Comparison of ENCODE assay signal across 1 cellular context in the genomic region with DNA sequence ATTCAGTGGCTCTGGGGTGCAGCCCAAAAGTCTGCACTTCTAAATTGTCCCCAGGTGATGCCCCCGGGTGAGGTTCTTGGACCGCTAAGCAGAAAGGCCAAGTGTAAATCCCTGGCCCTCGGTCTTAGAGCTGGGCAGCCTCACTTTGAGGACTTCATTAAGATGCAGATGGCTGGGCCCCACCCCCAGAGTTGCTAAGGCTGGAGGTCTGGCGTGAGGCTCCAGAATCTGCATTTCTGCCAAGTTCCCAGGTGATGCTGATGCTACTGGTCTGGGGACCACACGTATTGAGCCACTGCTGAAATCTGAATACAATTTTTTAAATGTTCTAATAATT.
TF ChIP-seq lines count a peak whose summit lies in the region.

No MANE protein-coding gene starts in this region.

TF ChIP-seq in HepG2, 621 proteins besides CTCF, POLR2A, EP300 and RAD21 (continued from another document):
- TF ChIP-seq, protein P1, sequence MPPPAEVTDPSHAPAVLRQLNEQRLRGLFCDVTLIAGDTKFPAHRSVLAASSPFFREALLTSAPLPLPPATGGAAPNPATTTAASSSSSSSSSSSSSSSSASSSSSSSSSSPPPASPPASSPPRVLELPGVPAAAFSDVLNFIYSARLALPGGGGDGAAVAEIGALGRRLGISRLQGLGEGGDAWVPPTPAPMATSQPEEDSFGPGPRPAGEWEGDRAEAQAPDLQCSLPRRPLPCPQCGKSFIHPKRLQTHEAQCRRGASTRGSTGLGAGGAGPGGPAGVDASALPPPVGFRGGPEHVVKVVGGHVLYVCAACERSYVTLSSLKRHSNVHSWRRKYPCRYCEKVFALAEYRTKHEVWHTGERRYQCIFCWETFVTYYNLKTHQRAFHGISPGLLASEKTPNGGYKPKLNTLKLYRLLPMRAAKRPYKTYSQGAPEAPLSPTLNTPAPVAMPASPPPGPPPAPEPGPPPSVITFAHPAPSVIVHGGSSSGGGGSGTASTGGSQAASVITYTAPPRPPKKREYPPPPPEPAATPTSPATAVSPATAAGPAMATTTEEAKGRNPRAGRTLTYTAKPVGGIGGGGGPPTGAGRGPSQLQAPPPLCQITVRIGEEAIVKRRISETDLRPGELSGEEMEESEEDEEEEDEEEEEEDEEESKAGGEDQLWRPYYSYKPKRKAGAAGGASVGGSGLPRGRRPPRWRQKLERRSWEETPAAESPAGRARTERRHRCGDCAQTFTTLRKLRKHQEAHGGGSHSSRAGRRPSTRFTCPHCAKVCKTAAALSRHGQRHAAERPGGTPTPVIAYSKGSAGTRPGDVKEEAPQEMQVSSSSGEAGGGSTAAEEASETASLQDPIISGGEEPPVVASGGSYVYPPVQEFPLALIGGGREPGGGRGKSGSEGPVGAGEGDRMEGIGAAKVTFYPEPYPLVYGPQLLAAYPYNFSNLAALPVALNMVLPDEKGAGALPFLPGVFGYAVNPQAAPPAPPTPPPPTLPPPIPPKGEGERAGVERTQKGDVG (CRISPR knock-in tag; IDR thresholded peaks at IDR 0.05; ENCODE audit: borderline replicate concordance): peak; percentile 81; the same call in 1 of the 2 replicates
- TF ChIP-seq ZNF335 (CRISPR knock-in tag; IDR thresholded peaks at IDR 0.05): no peak
- peak; percentile 33; the same call in 1 of the 2 replicates for TF ChIP-seq ZNF350 (CRISPR knock-in tag; IDR thresholded peaks at IDR 0.05; ENCODE audit: borderline replicate concordance, low read depth)
- no peak for TF ChIP-seq ZNF138 (CRISPR knock-in tag; IDR thresholded peaks at IDR 0.05; ENCODE audit: low read depth)
- TF ChIP-seq MAF1 (CRISPR knock-in tag; IDR thresholded peaks at IDR 0.05; ENCODE audit: borderline replicate concordance): no peak
- TF ChIP-seq NR2F2 (IDR thresholded peaks at IDR 0.05; ENCODE audit: borderline replicate concordance, low read depth): no peak
- no peak for TF ChIP-seq BRD4 (CRISPR knock-in tag; IDR thresholded peaks at IDR 0.05)
- peak; percentile 67 for TF ChIP-seq ZNF501 (CRISPR knock-in tag; IDR thresholded peaks at IDR 0.05)
- TF ChIP-seq MAFG (CRISPR knock-in tag; IDR thresholded peaks at IDR 0.05): no peak
- TF ChIP-seq YY1 (IDR thresholded peaks at IDR 0.05; ENCODE audit: insufficient read depth, insufficient replicate concordance, low read depth, low read length): no peak
- peak; percentile 4; the same call in 1 of the 2 replicates for TF ChIP-seq NRL (CRISPR knock-in tag; IDR thresholded peaks at IDR 0.05; ENCODE audit: borderline replicate concordance)
- no peak for TF ChIP-seq ZNF780A (CRISPR knock-in tag; IDR thresholded peaks at IDR 0.05)
- TF ChIP-seq SMAD3 (CRISPR knock-in tag; IDR thresholded peaks at IDR 0.05): no peak
- TF ChIP-seq, protein P2, sequence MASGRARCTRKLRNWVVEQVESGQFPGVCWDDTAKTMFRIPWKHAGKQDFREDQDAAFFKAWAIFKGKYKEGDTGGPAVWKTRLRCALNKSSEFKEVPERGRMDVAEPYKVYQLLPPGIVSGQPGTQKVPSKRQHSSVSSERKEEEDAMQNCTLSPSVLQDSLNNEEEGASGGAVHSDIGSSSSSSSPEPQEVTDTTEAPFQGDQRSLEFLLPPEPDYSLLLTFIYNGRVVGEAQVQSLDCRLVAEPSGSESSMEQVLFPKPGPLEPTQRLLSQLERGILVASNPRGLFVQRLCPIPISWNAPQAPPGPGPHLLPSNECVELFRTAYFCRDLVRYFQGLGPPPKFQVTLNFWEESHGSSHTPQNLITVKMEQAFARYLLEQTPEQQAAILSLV (CRISPR knock-in tag; IDR thresholded peaks at IDR 0.05; ENCODE audit: borderline replicate concordance): no peak
- peak; percentile 32 for TF ChIP-seq ZNF781 (CRISPR knock-in tag; IDR thresholded peaks at IDR 0.05; ENCODE audit: borderline replicate concordance, not compliant biosample characterization)
- TF ChIP-seq, protein P3, sequence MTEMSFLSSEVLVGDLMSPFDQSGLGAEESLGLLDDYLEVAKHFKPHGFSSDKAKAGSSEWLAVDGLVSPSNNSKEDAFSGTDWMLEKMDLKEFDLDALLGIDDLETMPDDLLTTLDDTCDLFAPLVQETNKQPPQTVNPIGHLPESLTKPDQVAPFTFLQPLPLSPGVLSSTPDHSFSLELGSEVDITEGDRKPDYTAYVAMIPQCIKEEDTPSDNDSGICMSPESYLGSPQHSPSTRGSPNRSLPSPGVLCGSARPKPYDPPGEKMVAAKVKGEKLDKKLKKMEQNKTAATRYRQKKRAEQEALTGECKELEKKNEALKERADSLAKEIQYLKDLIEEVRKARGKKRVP (CRISPR knock-in tag; IDR thresholded peaks at IDR 0.05): no peak
- no peak for TF ChIP-seq KLF13 (CRISPR knock-in tag; IDR thresholded peaks at IDR 0.05)
- TF ChIP-seq SRSF9 (IDR thresholded peaks at IDR 0.05; ENCODE audit: borderline replicate concordance, insufficient read depth, low read depth, low read length, poor library complexity, severe bottlenecking): no peak
- TF ChIP-seq, protein P4, sequence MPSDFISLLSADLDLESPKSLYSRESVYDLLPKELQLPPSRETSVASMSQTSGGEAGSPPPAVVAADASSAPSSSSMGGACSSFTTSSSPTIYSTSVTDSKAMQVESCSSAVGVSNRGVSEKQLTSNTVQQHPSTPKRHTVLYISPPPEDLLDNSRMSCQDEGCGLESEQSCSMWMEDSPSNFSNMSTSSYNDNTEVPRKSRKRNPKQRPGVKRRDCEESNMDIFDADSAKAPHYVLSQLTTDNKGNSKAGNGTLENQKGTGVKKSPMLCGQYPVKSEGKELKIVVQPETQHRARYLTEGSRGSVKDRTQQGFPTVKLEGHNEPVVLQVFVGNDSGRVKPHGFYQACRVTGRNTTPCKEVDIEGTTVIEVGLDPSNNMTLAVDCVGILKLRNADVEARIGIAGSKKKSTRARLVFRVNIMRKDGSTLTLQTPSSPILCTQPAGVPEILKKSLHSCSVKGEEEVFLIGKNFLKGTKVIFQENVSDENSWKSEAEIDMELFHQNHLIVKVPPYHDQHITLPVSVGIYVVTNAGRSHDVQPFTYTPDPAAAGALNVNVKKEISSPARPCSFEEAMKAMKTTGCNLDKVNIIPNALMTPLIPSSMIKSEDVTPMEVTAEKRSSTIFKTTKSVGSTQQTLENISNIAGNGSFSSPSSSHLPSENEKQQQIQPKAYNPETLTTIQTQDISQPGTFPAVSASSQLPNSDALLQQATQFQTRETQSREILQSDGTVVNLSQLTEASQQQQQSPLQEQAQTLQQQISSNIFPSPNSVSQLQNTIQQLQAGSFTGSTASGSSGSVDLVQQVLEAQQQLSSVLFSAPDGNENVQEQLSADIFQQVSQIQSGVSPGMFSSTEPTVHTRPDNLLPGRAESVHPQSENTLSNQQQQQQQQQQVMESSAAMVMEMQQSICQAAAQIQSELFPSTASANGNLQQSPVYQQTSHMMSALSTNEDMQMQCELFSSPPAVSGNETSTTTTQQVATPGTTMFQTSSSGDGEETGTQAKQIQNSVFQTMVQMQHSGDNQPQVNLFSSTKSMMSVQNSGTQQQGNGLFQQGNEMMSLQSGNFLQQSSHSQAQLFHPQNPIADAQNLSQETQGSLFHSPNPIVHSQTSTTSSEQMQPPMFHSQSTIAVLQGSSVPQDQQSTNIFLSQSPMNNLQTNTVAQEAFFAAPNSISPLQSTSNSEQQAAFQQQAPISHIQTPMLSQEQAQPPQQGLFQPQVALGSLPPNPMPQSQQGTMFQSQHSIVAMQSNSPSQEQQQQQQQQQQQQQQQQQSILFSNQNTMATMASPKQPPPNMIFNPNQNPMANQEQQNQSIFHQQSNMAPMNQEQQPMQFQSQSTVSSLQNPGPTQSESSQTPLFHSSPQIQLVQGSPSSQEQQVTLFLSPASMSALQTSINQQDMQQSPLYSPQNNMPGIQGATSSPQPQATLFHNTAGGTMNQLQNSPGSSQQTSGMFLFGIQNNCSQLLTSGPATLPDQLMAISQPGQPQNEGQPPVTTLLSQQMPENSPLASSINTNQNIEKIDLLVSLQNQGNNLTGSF (CRISPR knock-in tag; IDR thresholded peaks at IDR 0.05): 0 out of 2 replicates have a peak, but pooled peaks have one; percentile 8
- TF ChIP-seq, protein P5, sequence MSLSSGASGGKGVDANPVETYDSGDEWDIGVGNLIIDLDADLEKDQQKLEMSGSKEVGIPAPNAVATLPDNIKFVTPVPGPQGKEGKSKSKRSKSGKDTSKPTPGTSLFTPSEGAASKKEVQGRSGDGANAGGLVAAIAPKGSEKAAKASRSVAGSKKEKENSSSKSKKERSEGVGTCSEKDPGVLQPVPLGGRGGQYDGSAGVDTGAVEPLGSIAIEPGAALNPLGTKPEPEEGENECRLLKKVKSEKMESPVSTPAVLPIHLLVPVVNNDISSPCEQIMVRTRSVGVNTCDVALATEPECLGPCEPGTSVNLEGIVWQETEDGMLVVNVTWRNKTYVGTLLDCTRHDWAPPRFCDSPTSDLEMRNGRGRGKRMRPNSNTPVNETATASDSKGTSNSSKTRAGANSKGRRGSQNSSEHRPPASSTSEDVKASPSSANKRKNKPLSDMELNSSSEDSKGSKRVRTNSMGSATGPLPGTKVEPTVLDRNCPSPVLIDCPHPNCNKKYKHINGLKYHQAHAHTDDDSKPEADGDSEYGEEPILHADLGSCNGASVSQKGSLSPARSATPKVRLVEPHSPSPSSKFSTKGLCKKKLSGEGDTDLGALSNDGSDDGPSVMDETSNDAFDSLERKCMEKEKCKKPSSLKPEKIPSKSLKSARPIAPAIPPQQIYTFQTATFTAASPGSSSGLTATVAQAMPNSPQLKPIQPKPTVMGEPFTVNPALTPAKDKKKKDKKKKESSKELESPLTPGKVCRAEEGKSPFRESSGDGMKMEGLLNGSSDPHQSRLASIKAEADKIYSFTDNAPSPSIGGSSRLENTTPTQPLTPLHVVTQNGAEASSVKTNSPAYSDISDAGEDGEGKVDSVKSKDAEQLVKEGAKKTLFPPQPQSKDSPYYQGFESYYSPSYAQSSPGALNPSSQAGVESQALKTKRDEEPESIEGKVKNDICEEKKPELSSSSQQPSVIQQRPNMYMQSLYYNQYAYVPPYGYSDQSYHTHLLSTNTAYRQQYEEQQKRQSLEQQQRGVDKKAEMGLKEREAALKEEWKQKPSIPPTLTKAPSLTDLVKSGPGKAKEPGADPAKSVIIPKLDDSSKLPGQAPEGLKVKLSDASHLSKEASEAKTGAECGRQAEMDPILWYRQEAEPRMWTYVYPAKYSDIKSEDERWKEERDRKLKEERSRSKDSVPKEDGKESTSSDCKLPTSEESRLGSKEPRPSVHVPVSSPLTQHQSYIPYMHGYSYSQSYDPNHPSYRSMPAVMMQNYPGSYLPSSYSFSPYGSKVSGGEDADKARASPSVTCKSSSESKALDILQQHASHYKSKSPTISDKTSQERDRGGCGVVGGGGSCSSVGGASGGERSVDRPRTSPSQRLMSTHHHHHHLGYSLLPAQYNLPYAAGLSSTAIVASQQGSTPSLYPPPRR (CRISPR knock-in tag; IDR thresholded peaks at IDR 0.05; ENCODE audit: borderline replicate concordance): no peak
- TF ChIP-seq ZNF768 (CRISPR knock-in tag; IDR thresholded peaks at IDR 0.05): no peak
- no peak for TF ChIP-seq KDM1A (CRISPR knock-in tag; IDR thresholded peaks at IDR 0.05)
- TF ChIP-seq, protein P6, sequence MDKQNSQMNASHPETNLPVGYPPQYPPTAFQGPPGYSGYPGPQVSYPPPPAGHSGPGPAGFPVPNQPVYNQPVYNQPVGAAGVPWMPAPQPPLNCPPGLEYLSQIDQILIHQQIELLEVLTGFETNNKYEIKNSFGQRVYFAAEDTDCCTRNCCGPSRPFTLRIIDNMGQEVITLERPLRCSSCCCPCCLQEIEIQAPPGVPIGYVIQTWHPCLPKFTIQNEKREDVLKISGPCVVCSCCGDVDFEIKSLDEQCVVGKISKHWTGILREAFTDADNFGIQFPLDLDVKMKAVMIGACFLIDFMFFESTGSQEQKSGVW (CRISPR knock-in tag; IDR thresholded peaks at IDR 0.05; ENCODE audit: borderline replicate concordance): no peak
- TF ChIP-seq, protein P7, sequence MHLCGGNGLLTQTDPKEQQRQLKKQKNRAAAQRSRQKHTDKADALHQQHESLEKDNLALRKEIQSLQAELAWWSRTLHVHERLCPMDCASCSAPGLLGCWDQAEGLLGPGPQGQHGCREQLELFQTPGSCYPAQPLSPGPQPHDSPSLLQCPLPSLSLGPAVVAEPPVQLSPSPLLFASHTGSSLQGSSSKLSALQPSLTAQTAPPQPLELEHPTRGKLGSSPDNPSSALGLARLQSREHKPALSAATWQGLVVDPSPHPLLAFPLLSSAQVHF (CRISPR knock-in tag; IDR thresholded peaks at IDR 0.05): no peak
- no peak for TF ChIP-seq ZNF24 (IDR thresholded peaks at IDR 0.05)
- TF ChIP-seq, protein P8, sequence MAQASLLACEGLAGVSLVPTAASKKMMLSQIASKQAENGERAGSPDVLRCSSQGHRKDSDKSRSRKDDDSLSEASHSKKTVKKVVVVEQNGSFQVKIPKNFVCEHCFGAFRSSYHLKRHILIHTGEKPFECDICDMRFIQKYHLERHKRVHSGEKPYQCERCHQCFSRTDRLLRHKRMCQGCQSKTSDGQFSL (CRISPR knock-in tag; IDR thresholded peaks at IDR 0.05): no peak
- TF ChIP-seq, protein P9, sequence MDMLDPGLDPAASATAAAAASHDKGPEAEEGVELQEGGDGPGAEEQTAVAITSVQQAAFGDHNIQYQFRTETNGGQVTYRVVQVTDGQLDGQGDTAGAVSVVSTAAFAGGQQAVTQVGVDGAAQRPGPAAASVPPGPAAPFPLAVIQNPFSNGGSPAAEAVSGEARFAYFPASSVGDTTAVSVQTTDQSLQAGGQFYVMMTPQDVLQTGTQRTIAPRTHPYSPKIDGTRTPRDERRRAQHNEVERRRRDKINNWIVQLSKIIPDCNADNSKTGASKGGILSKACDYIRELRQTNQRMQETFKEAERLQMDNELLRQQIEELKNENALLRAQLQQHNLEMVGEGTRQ (IDR thresholded peaks at IDR 0.05; ENCODE audit: low read depth, low read length): no peak
- TF ChIP-seq, protein P9 (CRISPR knock-in tag; IDR thresholded peaks at IDR 0.05; ENCODE audit: borderline replicate concordance): no peak
- TF ChIP-seq ZFAT (CRISPR knock-in tag; conservative IDR thresholded peaks at IDR 0.05): no peak
- TF ChIP-seq CBX2 (IDR thresholded peaks at IDR 0.05; ENCODE audit: low read depth, low read length): no peak
- TF ChIP-seq CBX2 (CRISPR knock-in tag; IDR thresholded peaks at IDR 0.05; ENCODE audit: low read depth): no peak
- no peak for TF ChIP-seq GATAD1 (CRISPR knock-in tag; IDR thresholded peaks at IDR 0.05)
- no peak for TF ChIP-seq NFYC (CRISPR knock-in tag; IDR thresholded peaks at IDR 0.05)
- no peak for TF ChIP-seq HNF4A (CRISPR knock-in tag; IDR thresholded peaks at IDR 0.05)
